Comparison of ENCODE assay signal across 8 cellular contexts in genomic region chr6:6007311-6008113, GRCh38. TPM values are rescaled to one million over a fixed set of nuclear protein-coding genes. Genes with fewer than 3 reads are reported as not detected.
A peak's percentile ranks its signal among the peaks of the same experiment; 100 is the strongest.
DNase-seq lines count a peak whose midpoint lies in the region; ATAC-seq and TF ChIP-seq lines count a peak whose summit lies in the region.

No MANE protein-coding gene starts in this region.

- peak overlapping the region; percentile 68 for H3K27ac Mint-ChIP-seq in activated T-cell treated with anti-CD3 and anti-CD28 coated beads, Interleukin-2, amount 50 U/mL, for 72 hours

- peak; percentile 46 to 54 for ATAC-seq in activated T-cell treated with anti-CD3 and anti-CD28 coated beads, Interleukin-2, amount 50 U/mL, for 72 hours (replicated peaks in 1 of 2)
- ATAC-seq in stimulated activated naive CD8-positive, alpha-beta T cell treated with anti-CD3 and anti-CD28 coated beads, Interleukin-15, Interleukin-2, amounts not matched to agents 100 U/mL and 50 U/mL, for 24 hours = peak; percentile 48
- no peak for ATAC-seq in HG03135 (IDR thresholded peaks at IDR 0.05; ENCODE audit: unreplicated experiment)
- ATAC-seq in GM19395 (IDR thresholded peaks at IDR 0.05; ENCODE audit: unreplicated experiment) = no peak

- no peaks in the 10 kb centered on the region for H3K36me3 ChIP-seq in iPS-20b (ENCODE audit: insufficient read depth, low read depth, low read length)

- TF ChIP-seq CTCF in GM12865 (IDR thresholded peaks at IDR 0.05; ENCODE audit: insufficient read depth, low read depth, low read length, missing control alignments) = peak; percentile 48

- H3K4me3 ChIP-seq in GM12865 (ENCODE audit: low read depth, low read length) (peak overlapping the region; percentile 80), iPS-20b (ENCODE audit: low read length) (peak overlapping the region; percentile 63)

- H3K9me3 ChIP-seq in iPS-20b (ENCODE audit: insufficient read depth, low read depth, low read length) = no peaks in the 10 kb centered on the region; the same call in 1 of the 2 replicates

- H3K27me3 ChIP-seq in iPS-20b (ENCODE audit: insufficient read depth, low read length) = peaks cover 88% of the 10 kb centered on the region

- peaks cover 20% of the 10 kb centered on the region for H3K4me1 ChIP-seq in iPS-20b (ENCODE audit: insufficient read depth, low read length)

- H3K36me3 Mint-ChIP-seq in activated T-cell treated with anti-CD3 and anti-CD28 coated beads, Interleukin-2, amount 50 U/mL, for 72 hours (ENCODE audit: insufficient read depth in 2 of 2) = peaks cover 9 to 12% of the 10 kb centered on the region in 2 donors

- no peaks in the 10 kb centered on the region for H3K9me3 Mint-ChIP-seq in activated T-cell treated with anti-CD3 and anti-CD28 coated beads, Interleukin-2, amount 50 U/mL, for 72 hours

- DNase-seq in AG08395 (ENCODE audit: low spot score) = peak; percentile 34
- peak; percentile 53 for DNase-seq in GM12865 (ENCODE audit: low read depth)
- peak; percentile 47 for DNase-seq in NCI-H2171 (lab: John Stamatoyannopoulos, UW)
- peak; percentile 41 to 47 for DNase-seq in activated T-cell treated with anti-CD3 and anti-CD28 coated beads, Interleukin-2, amount 50 U/mL, for 72 hours
- DNase-seq in stimulated activated naive CD8-positive, alpha-beta T cell treated with anti-CD3 and anti-CD28 coated beads, Interleukin-15, Interleukin-2, amounts not matched to agents 100 U/mL and 50 U/mL, for 24 hours = peak; percentile 52

- peak overlapping the region; percentile 86 for H3K4me3 Mint-ChIP-seq in activated T-cell treated with anti-CD3 and anti-CD28 coated beads, Interleukin-2, amount 50 U/mL, for 72 hours

- peak overlapping the region; percentile 16; the same call in 1 of the 2 replicates for H3K9ac ChIP-seq in iPS-20b (ENCODE audit: low read depth, low read length)

- no peak overlapping the region for H3K27ac ChIP-seq in iPS-20b (ENCODE audit: low read length)

- peaks cover 69% of the 10 kb centered on the region for H3K27me3 Mint-ChIP-seq in activated T-cell treated with anti-CD3 and anti-CD28 coated beads, Interleukin-2, amount 50 U/mL, for 72 hours (ENCODE audit: low read depth)

- peaks cover 61% of the 10 kb centered on the region for H3K4me1 Mint-ChIP-seq in activated T-cell treated with anti-CD3 and anti-CD28 coated beads, Interleukin-2, amount 50 U/mL, for 72 hours (ENCODE audit: low read depth)

RNA-seq across cellular contexts. Expression of gene NRN1, which starts 0.8 kb away (rescaled TPM):
- total RNA-seq in activated T-cell treated with anti-CD3 and anti-CD28 coated beads, Interleukin-2, amount 50 U/mL, for 72 hours = 1 to 10 TPM; 2.5 to 3.3 TPM

Comparison
In these comparisons a context has a peak if more than half of its experiments do, and no peak if none do; other contexts are left out.
1. ATAC-seq: peak in activated T-cell treated with anti-CD3 and anti-CD28 coated beads, Interleukin-2, amount 50 U/mL, for 72 hours (2 of 2) and stimulated activated naive CD8-positive, alpha-beta T cell treated with anti-CD3 and anti-CD28 coated beads, Interleukin-15, Interleukin-2, amounts not matched to agents 100 U/mL and 50 U/mL, for 24 hours (single experiment); none in HG03135 (single experiment) and GM19395 (single experiment).
2. Peak in every context shown above with its lines, with median percentiles within 50 percentile points of each other: DNase-seq.